Comparison of ENCODE assay signal across 1 cellular context in the genomic region with DNA sequence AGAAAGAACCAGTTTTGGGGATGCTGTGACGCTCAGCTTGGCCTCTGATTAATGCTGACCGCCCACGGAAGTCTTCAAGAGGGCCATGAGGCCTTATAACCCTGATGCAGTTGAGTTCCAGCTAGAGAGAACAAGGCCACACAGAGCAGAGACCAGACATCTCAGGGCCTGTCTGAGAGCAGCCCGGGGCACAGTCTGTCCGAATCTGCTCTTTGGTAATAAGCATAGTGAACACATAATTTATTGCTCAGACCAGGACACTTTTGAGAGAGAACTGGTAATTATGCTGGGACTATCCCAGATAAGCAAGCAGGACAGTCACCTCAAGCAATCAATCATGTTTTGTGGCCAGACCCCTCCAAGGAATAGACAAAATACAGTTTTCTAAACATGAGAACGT.
TF ChIP-seq lines count a peak whose summit lies in the region.

No MANE protein-coding gene starts in this region.

TF ChIP-seq in HEK293, 187 proteins besides CTCF, POLR2A, EP300 and RAD21 (continued from another document):
- TF ChIP-seq, protein P1, sequence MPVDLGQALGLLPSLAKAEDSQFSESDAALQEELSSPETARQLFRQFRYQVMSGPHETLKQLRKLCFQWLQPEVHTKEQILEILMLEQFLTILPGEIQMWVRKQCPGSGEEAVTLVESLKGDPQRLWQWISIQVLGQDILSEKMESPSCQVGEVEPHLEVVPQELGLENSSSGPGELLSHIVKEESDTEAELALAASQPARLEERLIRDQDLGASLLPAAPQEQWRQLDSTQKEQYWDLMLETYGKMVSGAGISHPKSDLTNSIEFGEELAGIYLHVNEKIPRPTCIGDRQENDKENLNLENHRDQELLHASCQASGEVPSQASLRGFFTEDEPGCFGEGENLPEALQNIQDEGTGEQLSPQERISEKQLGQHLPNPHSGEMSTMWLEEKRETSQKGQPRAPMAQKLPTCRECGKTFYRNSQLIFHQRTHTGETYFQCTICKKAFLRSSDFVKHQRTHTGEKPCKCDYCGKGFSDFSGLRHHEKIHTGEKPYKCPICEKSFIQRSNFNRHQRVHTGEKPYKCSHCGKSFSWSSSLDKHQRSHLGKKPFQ (tag by site-specific recombination; IDR thresholded peaks at IDR 0.05), result no peak
- TF ChIP-seq, protein P2, sequence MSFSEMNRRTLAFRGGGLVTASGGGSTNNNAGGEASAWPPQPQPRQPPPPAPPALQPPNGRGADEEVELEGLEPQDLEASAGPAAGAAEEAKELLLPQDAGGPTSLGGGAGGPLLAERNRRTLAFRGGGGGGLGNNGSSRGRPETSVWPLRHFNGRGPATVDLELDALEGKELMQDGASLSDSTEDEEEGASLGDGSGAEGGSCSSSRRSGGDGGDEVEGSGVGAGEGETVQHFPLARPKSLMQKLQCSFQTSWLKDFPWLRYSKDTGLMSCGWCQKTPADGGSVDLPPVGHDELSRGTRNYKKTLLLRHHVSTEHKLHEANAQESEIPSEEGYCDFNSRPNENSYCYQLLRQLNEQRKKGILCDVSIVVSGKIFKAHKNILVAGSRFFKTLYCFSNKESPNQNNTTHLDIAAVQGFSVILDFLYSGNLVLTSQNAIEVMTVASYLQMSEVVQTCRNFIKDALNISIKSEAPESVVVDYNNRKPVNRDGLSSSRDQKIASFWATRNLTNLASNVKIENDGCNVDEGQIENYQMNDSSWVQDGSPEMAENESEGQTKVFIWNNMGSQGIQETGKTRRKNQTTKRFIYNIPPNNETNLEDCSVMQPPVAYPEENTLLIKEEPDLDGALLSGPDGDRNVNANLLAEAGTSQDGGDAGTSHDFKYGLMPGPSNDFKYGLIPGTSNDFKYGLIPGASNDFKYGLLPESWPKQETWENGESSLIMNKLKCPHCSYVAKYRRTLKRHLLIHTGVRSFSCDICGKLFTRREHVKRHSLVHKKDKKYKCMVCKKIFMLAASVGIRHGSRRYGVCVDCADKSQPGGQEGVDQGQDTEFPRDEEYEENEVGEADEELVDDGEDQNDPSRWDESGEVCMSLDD (tag by site-specific recombination; IDR thresholded peaks at IDR 0.05), result no peak
TF ChIP-seq in HEK293: peak in this region for 2.
